8 cellular contexts compared by ENCODE assay signal in the genomic region with DNA sequence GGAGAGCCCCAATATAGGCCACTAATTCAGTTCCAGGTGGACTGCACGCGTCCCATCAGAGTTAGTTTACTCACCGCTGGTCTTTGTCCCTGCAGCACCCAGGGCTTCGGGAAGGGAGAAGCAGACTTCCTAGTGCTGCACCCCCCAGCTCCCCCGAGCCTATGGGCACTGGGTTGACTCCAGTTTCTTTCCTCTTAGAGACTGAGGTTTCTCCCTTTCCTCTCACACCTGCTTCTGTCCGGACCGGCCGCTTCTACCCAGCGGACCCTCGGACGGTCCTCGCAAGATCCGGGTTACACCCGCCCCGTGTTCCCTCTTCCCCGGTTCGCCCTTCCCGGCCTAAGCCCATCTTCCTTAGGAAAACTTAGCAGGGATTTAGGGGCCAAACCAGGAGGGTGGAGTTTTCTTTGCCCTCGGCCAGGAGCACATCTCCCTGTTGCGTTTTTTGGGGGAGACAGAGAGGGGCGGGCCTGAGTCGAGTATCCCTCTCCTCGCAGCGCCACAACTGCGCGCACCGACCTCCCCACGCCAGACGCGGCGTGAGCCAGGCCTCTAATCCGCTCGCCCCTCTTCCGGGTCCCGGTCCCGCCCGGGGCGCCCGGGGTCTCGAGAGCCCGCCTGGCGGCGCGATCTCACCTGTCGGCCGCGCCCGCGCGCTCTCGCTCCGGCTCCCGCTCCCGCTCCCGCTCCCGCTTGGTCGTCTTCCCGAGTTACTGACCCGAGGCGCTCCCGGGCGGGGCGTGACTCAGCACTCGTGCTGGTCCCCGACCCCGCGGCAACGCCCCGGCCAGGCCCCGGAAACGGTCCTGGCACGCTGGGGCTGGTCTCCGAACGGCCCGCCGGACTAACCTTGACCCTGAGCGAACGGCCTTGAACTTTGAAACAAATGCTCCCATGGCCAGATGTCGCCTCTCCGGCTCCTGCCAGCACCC. TPM values are rescaled to one million over a fixed set of nuclear protein-coding genes. Genes with fewer than 3 reads are reported as not detected.
DNase-seq lines count a peak whose midpoint lies in the region; ATAC-seq, FAIRE-seq and TF ChIP-seq lines count a peak whose summit lies in the region.

Gene AIFM2, minus strand, starts transcription at position 728 of the 932 bp plus-strand sequence. CDS start 8,741 bp downstream, outside the sequence.

- H3K4me3 ChIP-seq in AG09309 (ENCODE audit: control insufficient read depth, low read depth, low read length) (peak within 1 kb of the TSS; percentile 63), neutrophil (ENCODE audit: low read depth in 1 of 2, low read length in 1 of 2) (peak within 1 kb of the TSS; percentile 31 to 67)

- peaks cover 34% of the 10 kb centered on the region for H3K27me3 ChIP-seq in neutrophil

- no peaks in the 10 kb centered on the region for H3K9me3 ChIP-seq in neutrophil

- H3K4me1 ChIP-seq in neutrophil (ENCODE audit: control insufficient read depth in 1 of 2, insufficient read depth in 1 of 2, low read depth in 1 of 2, low read length in 1 of 2): peaks cover 17 to 22% of the 10 kb centered on the region in 2 experiments

- no peak for TF ChIP-seq CTCF in AG09309 (IDR thresholded peaks at IDR 0.05; ENCODE audit: control insufficient read depth, insufficient read depth, low read depth, low read length, missing control alignments)
- no peak for TF ChIP-seq CTCF in neutrophil (IDR thresholded peaks at IDR 0.05)

- no peak within 1 kb of the TSS for H3K27ac ChIP-seq in neutrophil

- ATAC-seq in HG02852 (IDR thresholded peaks at IDR 0.05; ENCODE audit: unreplicated experiment): peak; percentile 81

- H3K36me3 ChIP-seq in neutrophil: no peaks in the 10 kb centered on the region

- DNase-seq in AG09309 (ENCODE audit: low read depth) (peak; percentile 14), GM18507 (ENCODE audit: extremely low spot score, insufficient read length, low read depth) (peak; percentile 77), NCI-H460 (ENCODE audit: extremely low read depth, low read depth) (peak; percentile 80), frontal cortex (ENCODE audit: low spot score in 2 of 2) (peak; percentile 54 to 84), UCSD-AML1 (lab: John Stamatoyannopoulos, UW; ENCODE audit: unreplicated experiment) (no peak)
- peak; percentile 37 for DNase-seq in activated naive CD4-positive, alpha-beta T cell treated with Interleukin-2 at 50 U/mL for 16 hours

- FAIRE-seq in GM18507 (lab: Jason Lieb, UNC) (peak; percentile 71), frontal cortex (lab: Jason Lieb, UNC) (no peak)

RNA-seq across cellular contexts. Expression of gene AIFM2, which starts in this region (rescaled TPM):
- 31.0 and 40.6 TPM in 2 replicates for total RNA-seq in NCI-H460 (2014; rRNA removed; shearing (Covaris generic))
- 45.4 and 49.3 TPM in 2 replicates for polyA plus RNA-seq in NCI-H460 (2014; cell fraction: nucleus; rRNA removed)
- 4.9 TPM for total RNA-seq in frontal cortex
